32 cellular contexts compared by ENCODE assay signal in the genomic region with DNA sequence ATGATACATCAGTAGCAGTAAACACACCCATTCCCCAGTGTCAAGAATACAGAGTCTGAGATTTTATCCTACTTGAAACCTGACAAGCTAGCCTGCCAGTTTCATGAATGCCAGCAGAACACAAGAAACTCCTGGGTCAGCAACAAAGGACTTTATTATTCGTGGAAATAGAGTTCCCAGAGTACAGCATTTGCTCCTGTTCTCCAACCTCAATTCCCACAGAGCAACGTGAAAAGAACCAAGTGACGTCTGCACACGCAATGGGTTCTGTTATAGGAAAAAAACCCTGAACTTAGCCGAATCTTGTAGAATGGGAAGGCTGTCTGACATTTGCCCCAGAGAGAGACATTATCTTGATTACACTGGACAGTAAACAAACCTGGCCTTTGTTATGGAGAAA.
"Had no signal": no experiment of that assay in that cellular context is flagged by ENCODE, and none has a peak within 500 bp of the region (broad histone marks: within the 10 kb centered on the region; RNA-seq: fewer than 3 reads in every experiment).

No MANE protein-coding gene starts in this region.

- H3K36me3 Mint-ChIP-seq: memory B cell; mesothelial cell of epicardium; naive B cell; natural killer cell treated with Interleukin-12 subunit alpha and Interleukin-12 subunit beta and Interleukin-15 and Interleukin-18, amount 100 ng/mL, for 72 hours had no signal

- H3K9me3 Mint-ChIP-seq: dendritic cell treated with granulocyte-macrophage colony-stimulating factor and Interleukin-4, amounts not matched to agents 40 ng/mL and 50 ng/mL, for 4 days; endodermal cell; memory B cell; mesothelial cell of epicardium; naive B cell; natural killer cell treated with Interleukin-12 subunit alpha and Interleukin-12 subunit beta and Interleukin-15 and Interleukin-18, amount 100 ng/mL, for 72 hours; neural crest cell had no signal

- FAIRE-seq: kidney, pancreas, small intestine, urothelium cell line had no signal

- DNase-seq: colonic mucosa; effector CD8-positive, alpha-beta T cell; endodermal cell; foreskin fibroblast; gastrocnemius medialis; head of caudate nucleus; kidney; mucosa of descending colon; naive B cell; occipital lobe; pancreas; right lobe of liver; small intestine; stimulated activated CD4-positive, alpha-beta T cell treated with anti-CD3 and anti-CD28 coated beads, Interleukin-12 subunit alpha, Interleukin-12 subunit beta, amount 100 ng/mL, for 4 hours; stimulated activated CD4-positive, alpha-beta T cell treated with anti-CD3 and anti-CD28 coated beads, Interleukin-1b, Interleukin-23, amount 100 ng/mL, for 48 hours; stimulated activated CD4-positive, alpha-beta T cell treated with anti-CD3 and anti-CD28 coated beads, Interleukin-4, amount 100 ng/mL, for 1 hour; stimulated activated CD8-positive, alpha-beta memory T cell treated with anti-CD3 and anti-CD28 coated beads, Interleukin-4, amount 100 ng/mL, for 48 hours; stimulated activated naive CD4-positive, alpha-beta T cell treated with Interleukin-2 at 50 U/mL for 16 hours; stomach; thyroid gland; upper lobe of left lung had no signal

- H3K27ac Mint-ChIP-seq: dendritic cell treated with granulocyte-macrophage colony-stimulating factor and Interleukin-4, amounts not matched to agents 40 ng/mL and 50 ng/mL, for 4 days; endodermal cell; memory B cell; mesothelial cell of epicardium; naive B cell; natural killer cell treated with Interleukin-12 subunit alpha and Interleukin-12 subunit beta and Interleukin-15 and Interleukin-18, amount 100 ng/mL, for 72 hours; progenitor cell of endocrine pancreas had no signal

- ATAC-seq: esophagus mucosa; gastrocnemius medialis; left lobe of liver; mucosa of descending colon; natural killer cell treated with Interleukin-12 subunit alpha and Interleukin-12 subunit beta and Interleukin-15 and Interleukin-18, amount 100 ng/mL, for 72 hours; pancreas; right lobe of liver had no signal

- H3K4me3 Mint-ChIP-seq: dendritic cell treated with granulocyte-macrophage colony-stimulating factor and Interleukin-4, amounts not matched to agents 40 ng/mL and 50 ng/mL, for 4 days; endodermal cell; memory B cell; mesothelial cell of epicardium; naive B cell; natural killer cell treated with Interleukin-12 subunit alpha and Interleukin-12 subunit beta and Interleukin-15 and Interleukin-18, amount 100 ng/mL, for 72 hours; neural crest cell had no signal

- H3K36me3 ChIP-seq: colonic mucosa, gastrocnemius medialis, pancreas, right lobe of liver, stomach, thyroid gland, upper lobe of left lung had no signal

- H3K4me3 ChIP-seq: colonic mucosa, gastrocnemius medialis, lung, mucosa of descending colon, pancreas, right lobe of liver, stomach, thyroid gland, upper lobe of left lung had no signal

- H3K27ac ChIP-seq: colonic mucosa, epithelial cell of prostate, gastrocnemius medialis, pancreas, right lobe of liver, stomach, thyroid gland, upper lobe of left lung had no signal

- H3K27me3 Mint-ChIP-seq: memory B cell, progenitor cell of endocrine pancreas had no signal

- H3K9me3 ChIP-seq: colonic mucosa, gastrocnemius medialis, mucosa of descending colon, pancreas, right lobe of liver, stomach, thyroid gland, upper lobe of left lung had no signal

- H3K27me3 ChIP-seq: colonic mucosa, right lobe of liver, thyroid gland, upper lobe of left lung had no signal

- H3K4me1 Mint-ChIP-seq: memory B cell, naive B cell had no signal

- H3K4me1 ChIP-seq: colonic mucosa, gastrocnemius medialis, pancreas, right lobe of liver, thyroid gland, upper lobe of left lung had no signal
